17 cellular contexts compared by ENCODE assay signal in the genomic region with DNA sequence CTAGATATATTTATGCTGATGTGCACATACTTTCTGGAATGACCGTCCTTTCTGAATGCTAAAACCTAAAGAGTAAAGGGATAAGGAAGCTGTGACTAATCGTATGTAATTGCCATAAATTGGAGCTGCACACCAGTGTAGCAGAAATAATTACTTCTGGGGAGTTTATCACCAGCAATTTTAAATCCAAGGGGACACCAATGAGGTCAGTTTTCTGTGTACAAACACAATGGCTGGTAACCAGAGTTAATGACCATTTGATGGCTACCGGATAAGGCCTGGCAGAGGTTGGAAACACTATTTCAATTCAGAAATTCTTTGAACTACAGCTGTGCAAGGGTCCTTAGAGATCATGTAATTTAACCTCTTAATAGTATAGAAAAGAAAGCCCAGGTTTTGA.
DNase-seq lines count a peak whose midpoint lies in the region; ATAC-seq lines count a peak whose summit lies in the region.
"Had no signal": no experiment of that assay in that cellular context is flagged by ENCODE, and none has a peak within 500 bp of the region (broad histone marks: within the 10 kb centered on the region; RNA-seq: fewer than 3 reads in every experiment).

No MANE protein-coding gene starts in this region.

- ATAC-seq in aorta (ENCODE audit: low FRiP score) (no peak), HG02610 (IDR thresholded peaks at IDR 0.05; ENCODE audit: unreplicated experiment) (no peak)
- ATAC-seq: A549 had no signal

- H3K27me3 ChIP-seq in aorta (ENCODE audit: control insufficient read depth in 1 of 2, insufficient read depth in 2 of 2, low read length in 1 of 2) = no peaks in the 10 kb centered on the region

- 72 to 79% methylated on average over 3 of the region's 3 CpGs for WGBS in aorta, 2 donors

- H3K4me1 ChIP-seq in aorta (ENCODE audit: control insufficient read depth in 1 of 2, insufficient read depth in 2 of 2, low read length in 2 of 2) = no peaks in the 10 kb centered on the region
- H3K4me1 ChIP-seq: A549 had no signal

- H3K9me3 ChIP-seq in aorta (ENCODE audit: control insufficient read depth, low read length) = no peaks in the 10 kb centered on the region
- H3K9me3 ChIP-seq: A549 had no signal

- DNase-seq in COLO829 (ENCODE audit: low spot score) (peak; percentile 1), NCI-H2081 (lab: John Stamatoyannopoulos, UW) (peak; percentile 13 to 74), RPMI7951 (ENCODE audit: low read depth) (peak; percentile 25), left kidney (ENCODE audit: low read depth, low spot score) (peak; percentile 65), CD1c-positive myeloid dendritic cell (ENCODE audit: extremely low spot score) (no peak), aorta (no peak), kidney tubule cell (ENCODE audit: low spot score) (no peak)
- DNase-seq: DMS53, Kasumi-1, MM.1S, NCI-H1105, NCI-H226, NCI-H524 treated with DMSO at 0.1 percent for 48 hours, PC-9 had no signal

- intact Hi-C loops in aorta (cut with DNase I) = no loop called here

- no peak overlapping the region for H3K27ac ChIP-seq in aorta (ENCODE audit: low read depth in 1 of 2, low read length in 2 of 2)
- H3K27ac ChIP-seq: A549, C4-2B, PC-9 had no signal

- H3K36me3 ChIP-seq in aorta (ENCODE audit: control insufficient read depth in 1 of 2, insufficient read depth in 2 of 2, low read length in 1 of 2) = no peaks in the 10 kb centered on the region

- no peak overlapping the region for H3K4me3 ChIP-seq in aorta (ENCODE audit: low read length in 2 of 2)
- H3K4me3 ChIP-seq: A549, PC-9 had no signal

Comparison
In these comparisons a context has a peak if more than half of its experiments do, and no peak if none do; other contexts are left out.
1. DNase-seq: peak in COLO829 (single experiment), NCI-H2081 (2 of 2), RPMI7951 (single experiment) and left kidney (single experiment); none in CD1c-positive myeloid dendritic cell (single experiment), aorta (0 of 2) and kidney tubule cell (single experiment).